In the genomic region with DNA sequence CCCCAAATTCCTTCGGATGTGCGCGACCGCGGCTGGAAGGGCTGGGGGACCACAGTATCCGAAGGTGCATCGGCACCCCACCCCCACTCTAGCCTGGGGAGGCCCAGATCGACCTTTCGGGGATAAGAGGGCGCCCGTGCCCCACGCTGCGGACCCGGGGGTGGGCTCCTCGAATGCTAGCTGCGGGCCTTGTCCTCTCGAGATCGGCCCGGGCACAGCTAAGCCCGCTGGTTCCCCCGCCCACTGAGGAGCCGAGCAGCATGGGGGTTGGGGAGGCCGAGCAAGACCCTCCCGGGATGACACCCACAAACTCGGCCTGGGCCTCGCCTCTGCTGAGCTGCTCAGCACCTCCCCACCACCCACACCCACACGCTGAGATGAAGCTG, we compare ENCODE assay signal across 8 cellular contexts. TPM values are rescaled to one million over a fixed set of nuclear protein-coding genes. Genes with fewer than 3 reads are reported as not detected.
DNase-seq lines count a peak whose midpoint lies in the region; ATAC-seq and TF ChIP-seq lines count a peak whose summit lies in the region.

No MANE protein-coding gene starts in this region.

- H3F3A ChIP-seq in PC-9 (ENCODE audit: insufficient read depth, low read depth) = no peaks in the 10 kb centered on the region

- H3K23ac ChIP-seq in neuronal stem cell (ENCODE audit: low read depth, low read length, poor library complexity) = peak overlapping the region; percentile 87

- ATAC-seq in DND-41 (ENCODE audit: insufficient read depth, low read depth) (peak; percentile 2; the same call in 2 of the 3 replicates), HG03280 (IDR thresholded peaks at IDR 0.05; ENCODE audit: unreplicated experiment) (no peak), HG03135 (IDR thresholded peaks at IDR 0.05; ENCODE audit: unreplicated experiment) (no peak)

- no peaks in the 10 kb centered on the region for H3K36me3 ChIP-seq in DND-41 (ENCODE audit: insufficient read depth, low read length)
- no peaks in the 10 kb centered on the region for H3K36me3 ChIP-seq in PC-9 (ENCODE audit: low read depth)
- no peaks in the 10 kb centered on the region for H3K36me3 ChIP-seq in esophagus muscularis mucosa
- no peaks in the 10 kb centered on the region for H3K36me3 ChIP-seq in neuronal stem cell (replicated peaks in 1 of 2; ENCODE audit: control insufficient read depth in 2 of 2, insufficient read depth in 2 of 2, low read length in 2 of 2)

- H2AFZ ChIP-seq in DND-41 (ENCODE audit: low read depth, low read length) (peak overlapping the region; percentile 81), PC-9 (peak overlapping the region; percentile 72), neuronal stem cell (ENCODE audit: low read length) (peak overlapping the region; percentile 99)

- intact Hi-C loops in PC-9 (cut with micrococcal nuclease; ENCODE audit: unreplicated experiment) (loop anchor here (2.0 to 10.0 kb wide), 2 partner anchors 52 to 54 kb away; a partner anchor contains a TSS), esophagus muscularis mucosa (cut with DNase I) (loop anchor here (5.0 kb wide), 1 partner anchor 35 kb away; no protein-coding TSS in a partner anchor)

- no TSS peak for BruUV-seq in PC-9 (replicated peaks; lab: Mats Ljungman, UMichigan)

- no peaks in the 10 kb centered on the region for H3K79me2 ChIP-seq in DND-41 (ENCODE audit: insufficient read depth, low read length)
- peaks cover 34% of the 10 kb centered on the region for H3K79me2 ChIP-seq in PC-9 (ENCODE audit: low read depth)

- no peak overlapping the region for H3K4ac ChIP-seq in neuronal stem cell (ENCODE audit: low read length)

- peak overlapping the region; percentile 47 for H2AK5ac ChIP-seq in neuronal stem cell (ENCODE audit: low read depth, low read length)

- H3K4me3 ChIP-seq in DND-41 (ENCODE audit: low read depth in 1 of 2, low read length in 2 of 2) (peak overlapping the region; percentile 5 to 58; a peak in 3 of 4 replicates), PC-9 (peak overlapping the region; percentile 57; the same call in 1 of the 2 replicates), esophagus muscularis mucosa (peak overlapping the region; percentile 79 to 93 (median 86)), neuronal stem cell (ENCODE audit: low read length in 2 of 2) (peak overlapping the region; percentile 68 to 84)

- H3K9me3 ChIP-seq in DND-41 (ENCODE audit: insufficient read depth, low read length, severe bottlenecking) = no peaks in the 10 kb centered on the region
- H3K9me3 ChIP-seq in PC-9 (ENCODE audit: insufficient read depth, low read depth) = no peaks in the 10 kb centered on the region
- no peaks in the 10 kb centered on the region for H3K9me3 ChIP-seq in esophagus muscularis mucosa
- H3K9me3 ChIP-seq in neuronal stem cell (replicated peaks in 1 of 2; ENCODE audit: control insufficient read depth in 2 of 2, insufficient read depth in 1 of 2, low read depth in 1 of 2, low read length in 2 of 2) = peaks cover 0 to 1% of the 10 kb centered on the region in 2 donors

- H3K4me1 ChIP-seq in DND-41 (ENCODE audit: insufficient read depth, low read length) (peaks cover 30% of the 10 kb centered on the region), PC-9 (replicated peaks; ENCODE audit: insufficient read depth) (peaks cover 20% of the 10 kb centered on the region), esophagus muscularis mucosa (peaks cover 30 to 49% (median 47%) of the 10 kb centered on the region in 4 donors), neuronal stem cell (ENCODE audit: control insufficient read depth in 2 of 2, insufficient read depth in 1 of 2, low read depth in 1 of 2, low read length in 2 of 2) (peaks cover 9 to 15% of the 10 kb centered on the region in 2 donors)

- no peak for TF ChIP-seq CTCF in DND-41 (IDR thresholded peaks at IDR 0.05; ENCODE audit: borderline replicate concordance, extremely low read depth, low read length, poor library complexity, severe bottlenecking)
- TF ChIP-seq CTCF in PC-9 (conservative IDR thresholded peaks at IDR 0.05) = no peak
- TF ChIP-seq CTCF in esophagus muscularis mucosa (IDR thresholded peaks at IDR 0.05) = no peak

- no peak for TF ChIP-seq POLR2A in esophagus muscularis mucosa (IDR thresholded peaks at IDR 0.05; ENCODE audit: low read depth)

- peak overlapping the region; percentile 73 for H4K8ac ChIP-seq in neuronal stem cell (ENCODE audit: low read depth, low read length)

- H2BK12ac ChIP-seq in neuronal stem cell (ENCODE audit: low read length) = peak overlapping the region; percentile 92

- no peak for TF ChIP-seq EP300 in esophagus muscularis mucosa (IDR thresholded peaks at IDR 0.05)

- H4K20me1 ChIP-seq in DND-41 (ENCODE audit: insufficient read depth, low read length) (peaks cover 30% of the 10 kb centered on the region), PC-9 (ENCODE audit: insufficient read depth) (peaks cover 7% of the 10 kb centered on the region)

- peak; percentile 8 for DNase-seq in DND-41
- DNase-seq in PC-9 = no peak
- DNase-seq in esophagus muscularis mucosa (ENCODE audit: extremely low spot score) = no peak
- DNase-seq in neuronal stem cell (ENCODE audit: low spot score) = no peak
- DNase-seq in SHP77 treated with DMSO at 0.1 percent for 48 hours (lab: John Stamatoyannopoulos, UW) = no peak
- DNase-seq in NCI-H748 (lab: John Stamatoyannopoulos, UW; ENCODE audit: unreplicated experiment) = no peak

- peak overlapping the region; percentile 55 for H3K9ac ChIP-seq in DND-41 (ENCODE audit: low read depth, low read length)
- peak overlapping the region; percentile 93 for H3K9ac ChIP-seq in neuronal stem cell (ENCODE audit: low read depth, low read length, poor library complexity)

- 2% methylated on average over 13 of the region's 27 CpGs for WGBS in esophagus muscularis mucosa
- WGBS in neuronal stem cell (ENCODE audit: extremely low coverage in 2 of 2, insufficient read length in 2 of 2, insufficient replicate concordance in 1 of 2), 2 donors = no CpG with 5 or more reads among the region's 27 CpGs

- H3K9me2 ChIP-seq in PC-9 (ENCODE audit: insufficient read depth) = no peaks in the 10 kb centered on the region

- CTCF ChIA-PET in PC-9 (lab: Charles Lee) = interaction anchor here (0.6 to 2.4 kb wide), 3 partner anchors 44 to 1402 kb away, joined by 3 to 10 read pairs (median 3); no protein-coding TSS in a partner anchor

- peak overlapping the region; percentile 93 for H2BK15ac ChIP-seq in neuronal stem cell (ENCODE audit: low read length)

- H3K4me2 ChIP-seq in DND-41 (ENCODE audit: insufficient read depth, low read length) (peak overlapping the region; percentile 96), PC-9 (peak overlapping the region; percentile 80), neuronal stem cell (ENCODE audit: insufficient read depth, low read length, poor library complexity, severe bottlenecking) (peak overlapping the region; percentile 100)

- peak overlapping the region; percentile 100 for H3K18ac ChIP-seq in neuronal stem cell (ENCODE audit: low read length)

- H3K14ac ChIP-seq in neuronal stem cell (ENCODE audit: low read length) = peak overlapping the region; percentile 97

- POLR2A ChIA-PET in PC-9 (lab: Charles Lee; ENCODE audit: unreplicated experiment) = no interaction called here

- H3K27ac ChIP-seq in DND-41 (ENCODE audit: low read length) (no peak overlapping the region), PC-9 (no peak overlapping the region), esophagus muscularis mucosa (replicated peaks in 1 of 4) (peak overlapping the region; percentile 85 to 95 (median 94)), neuronal stem cell (replicated peaks; ENCODE audit: low read length) (peak overlapping the region; percentile 50)

- H3K79me1 ChIP-seq in neuronal stem cell (ENCODE audit: low read depth, low read length) = peaks cover 6% of the 10 kb centered on the region

- H3K27me3 ChIP-seq in DND-41 (ENCODE audit: insufficient read depth, low read length, poor library complexity) (peaks cover 20% of the 10 kb centered on the region), PC-9 (ENCODE audit: insufficient read depth, low read depth) (no peaks in the 10 kb centered on the region), esophagus muscularis mucosa (no peaks in the 10 kb centered on the region), neuronal stem cell (ENCODE audit: control insufficient read depth in 3 of 3, insufficient read depth in 3 of 3, low read depth in 1 of 3, low read length in 3 of 3) (peaks cover 7 to 28% (median 11%) of the 10 kb centered on the region in 3 experiments)

- peak overlapping the region; percentile 68 for H2BK5ac ChIP-seq in neuronal stem cell (ENCODE audit: low read length)

- H2BK120ac ChIP-seq in neuronal stem cell (ENCODE audit: low read depth, low read length) = no peak overlapping the region

- H4K91ac ChIP-seq in neuronal stem cell (ENCODE audit: low read depth, low read length, poor library complexity) = peak overlapping the region; percentile 75

RNA-seq across cellular contexts. Expression of a gene that starts 0.7 kb away (rescaled TPM):
- total RNA-seq in PC-9 (2021) (11.7 and 16.5 TPM in 2 replicates), esophagus muscularis mucosa (10 to 100 TPM in 3 of 4 donors, 1 to 10 TPM in 1; 9.6 to 40.3 (median 16.3) TPM)
- 3.4 TPM for polyA plus RNA-seq in neuronal stem cell (2013, experiment 1 of 2)
- 3.3 TPM for polyA plus RNA-seq in neuronal stem cell (2013, experiment 2 of 2)

RNA-seq across cellular contexts. Expression of a gene that starts 54.8 kb away (rescaled TPM):
- 15.0 and 19.4 TPM in 2 replicates for total RNA-seq in PC-9 (2021)
- total RNA-seq in esophagus muscularis mucosa = 10 to 100 TPM; 25.1 to 29.5 (median 27.2) TPM
- 11.9 TPM for polyA plus RNA-seq in neuronal stem cell (2013, experiment 1 of 2)
- 11.5 TPM for polyA plus RNA-seq in neuronal stem cell (2013, experiment 2 of 2)

Comparison
In these comparisons a context has a peak if more than half of its experiments do, and no peak if none do; other contexts are left out.
1. H3K27ac ChIP-seq: peak in esophagus muscularis mucosa (4 of 4) and neuronal stem cell (single experiment); none in DND-41 (single experiment) and PC-9 (single experiment).
2. H3K4me3 ChIP-seq: peak in every context shown above with its lines; median percentile 86 in esophagus muscularis mucosa; 76 in neuronal stem cell; 57 in PC-9; 32 in DND-41.
3. Peak in every context shown above with its lines, with median percentiles within 50 percentile points of each other: H2AFZ ChIP-seq and H3K4me2 ChIP-seq.